Comparison of ENCODE assay signal across 1 cellular context in the genomic region with DNA sequence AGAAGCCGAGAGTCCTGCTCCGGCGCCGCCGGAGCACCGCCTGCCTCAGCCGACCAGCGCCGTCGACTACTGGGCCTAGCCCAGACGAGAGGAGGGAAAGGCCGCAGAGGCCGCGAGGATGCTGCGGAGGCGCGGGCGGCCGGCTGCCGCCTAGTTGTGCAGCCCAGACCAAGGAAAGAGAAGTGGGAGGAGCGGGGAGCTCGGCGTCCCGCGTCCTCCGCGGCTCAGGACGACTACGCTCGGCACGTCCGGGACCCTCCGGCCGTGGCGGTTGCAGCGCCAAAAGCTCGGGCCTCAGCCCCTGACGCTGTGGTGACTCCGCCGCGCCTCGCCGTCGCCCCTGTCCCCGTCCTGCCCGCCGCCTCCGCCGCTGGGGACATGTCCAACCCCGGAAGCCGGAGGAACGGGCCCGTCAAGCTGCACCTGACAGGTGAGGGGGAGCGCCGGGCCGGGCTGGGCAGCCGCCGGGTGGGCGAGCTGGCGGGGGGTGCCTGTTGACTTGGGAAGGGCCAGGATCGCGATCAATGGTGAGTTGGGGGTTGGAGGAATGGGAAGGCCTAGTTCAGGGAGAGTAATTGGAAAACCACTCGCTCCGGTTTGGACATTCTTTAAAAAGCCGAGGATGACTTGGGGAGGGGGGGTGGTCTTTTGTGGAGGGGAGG.
A peak's percentile ranks its signal among the peaks of the same experiment; 100 is the strongest.
TF ChIP-seq lines count a peak whose summit lies in the region.

No MANE protein-coding gene starts in this region.

TF ChIP-seq in GM12878, 131 proteins besides CTCF, POLR2A, EP300 and RAD21 (continued from another document):
- TF ChIP-seq, protein P1, sequence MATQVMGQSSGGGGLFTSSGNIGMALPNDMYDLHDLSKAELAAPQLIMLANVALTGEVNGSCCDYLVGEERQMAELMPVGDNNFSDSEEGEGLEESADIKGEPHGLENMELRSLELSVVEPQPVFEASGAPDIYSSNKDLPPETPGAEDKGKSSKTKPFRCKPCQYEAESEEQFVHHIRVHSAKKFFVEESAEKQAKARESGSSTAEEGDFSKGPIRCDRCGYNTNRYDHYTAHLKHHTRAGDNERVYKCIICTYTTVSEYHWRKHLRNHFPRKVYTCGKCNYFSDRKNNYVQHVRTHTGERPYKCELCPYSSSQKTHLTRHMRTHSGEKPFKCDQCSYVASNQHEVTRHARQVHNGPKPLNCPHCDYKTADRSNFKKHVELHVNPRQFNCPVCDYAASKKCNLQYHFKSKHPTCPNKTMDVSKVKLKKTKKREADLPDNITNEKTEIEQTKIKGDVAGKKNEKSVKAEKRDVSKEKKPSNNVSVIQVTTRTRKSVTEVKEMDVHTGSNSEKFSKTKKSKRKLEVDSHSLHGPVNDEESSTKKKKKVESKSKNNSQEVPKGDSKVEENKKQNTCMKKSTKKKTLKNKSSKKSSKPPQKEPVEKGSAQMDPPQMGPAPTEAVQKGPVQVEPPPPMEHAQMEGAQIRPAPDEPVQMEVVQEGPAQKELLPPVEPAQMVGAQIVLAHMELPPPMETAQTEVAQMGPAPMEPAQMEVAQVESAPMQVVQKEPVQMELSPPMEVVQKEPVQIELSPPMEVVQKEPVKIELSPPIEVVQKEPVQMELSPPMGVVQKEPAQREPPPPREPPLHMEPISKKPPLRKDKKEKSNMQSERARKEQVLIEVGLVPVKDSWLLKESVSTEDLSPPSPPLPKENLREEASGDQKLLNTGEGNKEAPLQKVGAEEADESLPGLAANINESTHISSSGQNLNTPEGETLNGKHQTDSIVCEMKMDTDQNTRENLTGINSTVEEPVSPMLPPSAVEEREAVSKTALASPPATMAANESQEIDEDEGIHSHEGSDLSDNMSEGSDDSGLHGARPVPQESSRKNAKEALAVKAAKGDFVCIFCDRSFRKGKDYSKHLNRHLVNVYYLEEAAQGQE (IDR thresholded peaks at IDR 0.05; ENCODE audit: low read depth, low read length) = no peak
- peak; percentile 45; the same call in 1 of the 2 replicates for TF ChIP-seq SPI1 (IDR thresholded peaks at IDR 0.05; ENCODE audit: borderline replicate concordance, insufficient read depth, low read depth, low read length)
- no peak for TF ChIP-seq JUND (IDR thresholded peaks at IDR 0.05; ENCODE audit: low read depth, low read length)
- TF ChIP-seq HDAC2 (IDR thresholded peaks at IDR 0.05) = no peak
- no peak for TF ChIP-seq STAT1 (conservative IDR thresholded peaks at IDR 0.05)
- peak; percentile 76 for TF ChIP-seq IKZF1 (conservative IDR thresholded peaks at IDR 0.05)
- no peak for TF ChIP-seq BCLAF1 (IDR thresholded peaks at IDR 0.05)
- TF ChIP-seq PML (IDR thresholded peaks at IDR 0.05; ENCODE audit: low read length) = 0 out of 2 replicates have a peak, but pooled peaks have one; percentile 56
- no peak for TF ChIP-seq SIX5 (IDR thresholded peaks at IDR 0.05; ENCODE audit: low read depth, low read length, severe bottlenecking)
- TF ChIP-seq, protein P2, sequence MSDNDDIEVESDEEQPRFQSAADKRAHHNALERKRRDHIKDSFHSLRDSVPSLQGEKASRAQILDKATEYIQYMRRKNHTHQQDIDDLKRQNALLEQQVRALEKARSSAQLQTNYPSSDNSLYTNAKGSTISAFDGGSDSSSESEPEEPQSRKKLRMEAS (IDR thresholded peaks at IDR 0.05; ENCODE audit: low read depth, low read length) = 0 out of 2 replicates have a peak, but pooled peaks have one; percentile 59
- TF ChIP-seq TAF1 (IDR thresholded peaks at IDR 0.05; ENCODE audit: borderline replicate concordance, low read depth, low read length) = peak; percentile 35; the same call in 1 of the 2 replicates
- no peak for TF ChIP-seq CBFB (IDR thresholded peaks at IDR 0.05; ENCODE audit: low read depth)
- 0 out of 2 replicates have a peak, but pooled peaks have one; percentile 2 for TF ChIP-seq TCF12 (IDR thresholded peaks at IDR 0.05; ENCODE audit: low read depth, low read length)
- no peak for TF ChIP-seq JUNB (IDR thresholded peaks at IDR 0.05)
- TF ChIP-seq, protein P3, sequence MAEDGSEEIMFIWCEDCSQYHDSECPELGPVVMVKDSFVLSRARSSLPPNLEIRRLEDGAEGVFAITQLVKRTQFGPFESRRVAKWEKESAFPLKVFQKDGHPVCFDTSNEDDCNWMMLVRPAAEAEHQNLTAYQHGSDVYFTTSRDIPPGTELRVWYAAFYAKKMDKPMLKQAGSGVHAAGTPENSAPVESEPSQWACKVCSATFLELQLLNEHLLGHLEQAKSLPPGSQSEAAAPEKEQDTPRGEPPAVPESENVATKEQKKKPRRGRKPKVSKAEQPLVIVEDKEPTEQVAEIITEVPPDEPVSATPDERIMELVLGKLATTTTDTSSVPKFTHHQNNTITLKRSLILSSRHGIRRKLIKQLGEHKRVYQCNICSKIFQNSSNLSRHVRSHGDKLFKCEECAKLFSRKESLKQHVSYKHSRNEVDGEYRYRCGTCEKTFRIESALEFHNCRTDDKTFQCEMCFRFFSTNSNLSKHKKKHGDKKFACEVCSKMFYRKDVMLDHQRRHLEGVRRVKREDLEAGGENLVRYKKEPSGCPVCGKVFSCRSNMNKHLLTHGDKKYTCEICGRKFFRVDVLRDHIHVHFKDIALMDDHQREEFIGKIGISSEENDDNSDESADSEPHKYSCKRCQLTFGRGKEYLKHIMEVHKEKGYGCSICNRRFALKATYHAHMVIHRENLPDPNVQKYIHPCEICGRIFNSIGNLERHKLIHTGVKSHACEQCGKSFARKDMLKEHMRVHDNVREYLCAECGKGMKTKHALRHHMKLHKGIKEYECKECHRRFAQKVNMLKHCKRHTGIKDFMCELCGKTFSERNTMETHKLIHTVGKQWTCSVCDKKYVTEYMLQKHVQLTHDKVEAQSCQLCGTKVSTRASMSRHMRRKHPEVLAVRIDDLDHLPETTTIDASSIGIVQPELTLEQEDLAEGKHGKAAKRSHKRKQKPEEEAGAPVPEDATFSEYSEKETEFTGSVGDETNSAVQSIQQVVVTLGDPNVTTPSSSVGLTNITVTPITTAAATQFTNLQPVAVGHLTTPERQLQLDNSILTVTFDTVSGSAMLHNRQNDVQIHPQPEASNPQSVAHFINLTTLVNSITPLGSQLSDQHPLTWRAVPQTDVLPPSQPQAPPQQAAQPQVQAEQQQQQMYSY (CRISPR knock-in tag; IDR thresholded peaks at IDR 0.05) = no peak
- TF ChIP-seq PKNOX1 (IDR thresholded peaks at IDR 0.05) = 0 out of 2 replicates have a peak, but pooled peaks have one; percentile 35
- no peak for TF ChIP-seq CBX3 (IDR thresholded peaks at IDR 0.05; ENCODE audit: borderline replicate concordance, low read depth)
- TF ChIP-seq YY1 (IDR thresholded peaks at IDR 0.05; ENCODE audit: low read depth, low read length) = peak; percentile 41; the same call in 1 of the 2 replicates
- TF ChIP-seq GATAD2B (conservative IDR thresholded peaks at IDR 0.05; ENCODE audit: low read depth) = peak; percentile 74
- TF ChIP-seq RB1 (IDR thresholded peaks at IDR 0.05; ENCODE audit: borderline replicate concordance) = no peak
- TF ChIP-seq, protein P4, sequence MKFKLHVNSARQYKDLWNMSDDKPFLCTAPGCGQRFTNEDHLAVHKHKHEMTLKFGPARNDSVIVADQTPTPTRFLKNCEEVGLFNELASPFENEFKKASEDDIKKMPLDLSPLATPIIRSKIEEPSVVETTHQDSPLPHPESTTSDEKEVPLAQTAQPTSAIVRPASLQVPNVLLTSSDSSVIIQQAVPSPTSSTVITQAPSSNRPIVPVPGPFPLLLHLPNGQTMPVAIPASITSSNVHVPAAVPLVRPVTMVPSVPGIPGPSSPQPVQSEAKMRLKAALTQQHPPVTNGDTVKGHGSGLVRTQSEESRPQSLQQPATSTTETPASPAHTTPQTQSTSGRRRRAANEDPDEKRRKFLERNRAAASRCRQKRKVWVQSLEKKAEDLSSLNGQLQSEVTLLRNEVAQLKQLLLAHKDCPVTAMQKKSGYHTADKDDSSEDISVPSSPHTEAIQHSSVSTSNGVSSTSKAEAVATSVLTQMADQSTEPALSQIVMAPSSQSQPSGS (IDR thresholded peaks at IDR 0.05; ENCODE audit: low read length) = no peak
- no peak for TF ChIP-seq SIN3A (IDR thresholded peaks at IDR 0.05; ENCODE audit: low read depth, low read length)
- no peak; the same call in 1 of the 2 replicates for TF ChIP-seq ZNF687 (IDR thresholded peaks at IDR 0.05)
- 0 out of 2 replicates have a peak, but pooled peaks have one; percentile 22 for TF ChIP-seq IRF4 (IDR thresholded peaks at IDR 0.05; ENCODE audit: low read depth, low read length)
- TF ChIP-seq CHD2 (IDR thresholded peaks at IDR 0.05; ENCODE audit: borderline replicate concordance, low read depth, low read length) = no peak
- TF ChIP-seq RUNX3 (IDR thresholded peaks at IDR 0.05; ENCODE audit: low read length) = peak; percentile 52
- 0 out of 2 replicates have a peak, but pooled peaks have one; percentile 14 for TF ChIP-seq CREM (IDR thresholded peaks at IDR 0.05; ENCODE audit: low read depth)
- TF ChIP-seq CREB1 (IDR thresholded peaks at IDR 0.05; ENCODE audit: low read depth) = 0 out of 2 replicates have a peak, but pooled peaks have one; percentile 33
- TF ChIP-seq TARDBP (IDR thresholded peaks at IDR 0.05; ENCODE audit: borderline replicate concordance) = 0 out of 2 replicates have a peak, but pooled peaks have one; percentile 45
- TF ChIP-seq POU2F2 (IDR thresholded peaks at IDR 0.05; ENCODE audit: borderline replicate concordance, low read depth, low read length) = 0 out of 3 replicates have a peak, but pooled peaks have one; percentile 22
- TF ChIP-seq BHLHE40 (IDR thresholded peaks at IDR 0.05; ENCODE audit: borderline replicate concordance in 1 of 2, low read depth in 2 of 2, low read length in 1 of 2) = peak; percentile 6 to 20; a peak in 1 of 4 replicates
- no peak for TF ChIP-seq TBL1XR1 (IDR thresholded peaks at IDR 0.05; ENCODE audit: low read depth, low read length)
- TF ChIP-seq SUPT20H (IDR thresholded peaks at IDR 0.05; ENCODE audit: borderline replicate concordance, control insufficient read depth, low read depth, low read length) = no peak
